8 cellular contexts compared by ENCODE assay signal in genomic region chr16:1420540-1421205, GRCh38. TPM values are rescaled to one million over a fixed set of nuclear protein-coding genes. Genes with fewer than 3 reads are reported as not detected.
DNase-seq lines count a peak whose midpoint lies in the region; TF ChIP-seq lines count a peak whose summit lies in the region.

UQCC4 (minus strand) TSS chr16:1420747; CDS start chr16:1420723, 24 bp downstream.

- TF ChIP-seq CTCF in HFFc6 (IDR thresholded peaks at IDR 0.05) (no peak), NB4 (IDR thresholded peaks at IDR 0.05; ENCODE audit: low read depth, low read length) (no peak)

- H3K27me3 Mint-ChIP-seq in HFFc6 (ENCODE audit: insufficient read depth): no peaks in the 10 kb centered on the region; the same call in 1 of the 2 replicates

- DNase-seq in GM04503 (ENCODE audit: low read depth) (peak; percentile 93), HFFc6 (peak; percentile 97), NB4 (ENCODE audit: low read depth) (peak; percentile 97), SK-N-MC (ENCODE audit: low read depth, low spot score) (peak; percentile 95), germinal center (ENCODE audit: low spot score) (peak; percentile 97), nucleus accumbens (lab: John Stamatoyannopoulos, UW) (peak; percentile 89 to 100 (median 98))
- peak; percentile 99 for DNase-seq in activated naive CD4-positive, alpha-beta T cell treated with anti-CD3 and anti-CD28 coated beads, Interleukin-2, amount 50 U/mL, for 16 hours

- no peaks in the 10 kb centered on the region for H3K9me3 Mint-ChIP-seq in HFFc6

- no peaks in the 10 kb centered on the region for H3K36me3 Mint-ChIP-seq in HFFc6 (ENCODE audit: low read depth)

- H3K9me3 ChIP-seq in SK-N-MC (ENCODE audit: low read depth, low read length): no peaks in the 10 kb centered on the region

- H3K4me3 Mint-ChIP-seq in HFFc6: peak within 1 kb of the TSS; percentile 95

- peak within 1 kb of the TSS; percentile 97 for H3K27ac Mint-ChIP-seq in HFFc6

- peak; percentile 31 for TF ChIP-seq POLR2A in NB4 (IDR thresholded peaks at IDR 0.05; ENCODE audit: extremely low read depth, insufficient read length)

- H3K4me3 ChIP-seq in NB4 (ENCODE audit: low read depth, low read length) (peak within 1 kb of the TSS; percentile 92), SK-N-MC (peak within 1 kb of the TSS; percentile 98)

- H3K4me1 Mint-ChIP-seq in HFFc6 (ENCODE audit: low read depth): peaks cover 12% of the 10 kb centered on the region; the same call in 1 of the 2 replicates

- peak within 1 kb of the TSS; percentile 98 for H3K9ac ChIP-seq in SK-N-MC (ENCODE audit: insufficient read length)

- H3K36me3 ChIP-seq in SK-N-MC (ENCODE audit: insufficient read depth, low read length): no peaks in the 10 kb centered on the region

- H3K27ac ChIP-seq in SK-N-MC (peak within 1 kb of the TSS; percentile 93), temporal lobe (ENCODE audit: low read depth, low read length) (peak within 1 kb of the TSS; percentile 88)

RNA-seq across cellular contexts. Expression of gene UQCC4, which starts in this region (rescaled TPM):
- total RNA-seq in HFFc6 (2021; fragmentation: NEBNext Ultra II Directional; extraction: Animal tissue kit (Norgen Biotek cat#: 25700)): 10 to 100 TPM; 11.0 to 16.7 (median 13.3) TPM
- total RNA-seq in temporal lobe: 9.6 TPM

Comparison
In these comparisons a context has a peak if more than half of its experiments do, and no peak if none do; other contexts are left out.
1. Peak in every context shown above with its lines: DNase-seq, H3K4me3 ChIP-seq and H3K27ac ChIP-seq.